1 cellular context compared by ENCODE assay signal in genomic region chr11:87263979-87264378, GRCh38.
TF ChIP-seq lines count a peak whose summit lies in the region.

No MANE protein-coding gene starts in this region.

TF ChIP-seq in GM23338, 12 proteins besides CTCF, POLR2A, EP300 and RAD21 (continued from another document):
- TF ChIP-seq ZNF331 (CRISPR knock-in tag; IDR thresholded peaks at IDR 0.05; ENCODE audit: low read depth) (no peak), EZH2phosphoT487 (IDR thresholded peaks at IDR 0.05; ENCODE audit: unreplicated experiment) (no peak), POLR2AphosphoS5 (IDR thresholded peaks at IDR 0.05; ENCODE audit: low read depth) (no peak), ZNF114 (CRISPR knock-in tag; IDR thresholded peaks at IDR 0.05) (no peak), JUNB (IDR thresholded peaks at IDR 0.05; ENCODE audit: unreplicated experiment) (no peak), ETS1 (IDR thresholded peaks at IDR 0.05) (no peak), REST (IDR thresholded peaks at IDR 0.05; ENCODE audit: unreplicated experiment) (no peak), CREB1 (CRISPR knock-in tag; IDR thresholded peaks at IDR 0.05; ENCODE audit: low read depth) (no peak), EZH2 (IDR thresholded peaks at IDR 0.05; ENCODE audit: low read depth, unreplicated experiment) (no peak)
